In genomic region chr20:32808438-32808837, GRCh38 we compare ENCODE assay signal across 19 cellular contexts. TPM values are rescaled to one million over a fixed set of nuclear protein-coding genes. Genes with fewer than 3 reads are reported as not detected.
DNase-seq lines count a peak whose midpoint lies in the region; ATAC-seq, FAIRE-seq and TF ChIP-seq lines count a peak whose summit lies in the region.
"Had no signal": no experiment of that assay in that cellular context is flagged by ENCODE, and none has a peak within 500 bp of the region (broad histone marks: within the 10 kb centered on the region; RNA-seq: fewer than 3 reads in every experiment).

No MANE protein-coding gene starts in this region.

- BruUV-seq in K562 (replicated peaks; lab: Mats Ljungman, UMichigan) = TSS peak; percentile 43

- ATAC-seq in K562 = no peak; the same call in 2 of the 3 replicates
- ATAC-seq: T-helper 17 cell had no signal

- no peak overlapping the region for H3K4me3 Mint-ChIP-seq in mesothelial cell of epicardium
- H3K4me3 Mint-ChIP-seq: T-helper 17 cell had no signal

- H3K36me3 Mint-ChIP-seq in mesothelial cell of epicardium = peaks cover 4% of the 10 kb centered on the region

- peaks cover 0 to 57% (median 14%) of the 10 kb centered on the region in 11 experiments; a peak in 16 of 22 replicates for H3K36me3 ChIP-seq in BLaER1 treated with 17β-estradiol and CSF1 and Interleukin-3, amounts not matched to agents 10 nM and 100 nM
- H3K36me3 ChIP-seq in HUES48 (ENCODE audit: control insufficient read depth, insufficient read depth, low read length) = peaks cover 68% of the 10 kb centered on the region
- peaks cover 71% of the 10 kb centered on the region for H3K36me3 ChIP-seq in K562 (ENCODE audit: control insufficient read depth, insufficient read depth, low read length)

- no peak for FAIRE-seq in K562 (lab: Jason Lieb, UNC)
- FAIRE-seq: A204.1, GM12892 had no signal

- H3K27me3 ChIP-seq in BLaER1 treated with 17β-estradiol and CSF1 and Interleukin-3, amounts not matched to agents 10 nM and 100 nM = no peaks in the 10 kb centered on the region
- no peaks in the 10 kb centered on the region for H3K27me3 ChIP-seq in HUES48 (ENCODE audit: control insufficient read depth, insufficient read depth, low read length)
- H3K27me3 ChIP-seq in K562 (ENCODE audit: control insufficient read depth in 2 of 2, insufficient read depth in 2 of 2, low read length in 2 of 2) = no peaks in the 10 kb centered on the region

- TF ChIP-seq POLR2A in K562 (conservative IDR thresholded peaks at IDR 0.05) = no peak

- intact Hi-C loops in K562 (cut with micrococcal nuclease) = loop anchor here (10.0 kb wide), 1 partner anchor 46 kb away; the partner anchor contains the start of gene EFCAB8

- H3K27me3 Mint-ChIP-seq in mesothelial cell of epicardium (ENCODE audit: low read depth) = no peaks in the 10 kb centered on the region
- H3K27me3 Mint-ChIP-seq: T-helper 17 cell had no signal

- POLR2A ChIA-PET in K562 (lab: Yijun Ruan, JAX) = interaction anchor here (0.6 to 1.3 kb wide), 4 partner anchors 10 to 143 kb away, joined by 3 to 8 read pairs (median 6); partner anchors contain the start of gene MAPRE1

- CTCF ChIA-PET in K562 (lab: Yijun Ruan, JAX; ENCODE audit: low intra/inter-chr PET ratio) = no interaction called here

- no peak for TF ChIP-seq CTCF in K562 (IDR thresholded peaks at IDR 0.05 in 2 of 3, conservative IDR thresholded peaks at IDR 0.05 in 1 of 3; ENCODE audit: insufficient read depth in 2 of 3, low read depth in 1 of 3, low read length in 3 of 3)
- no peak for TF ChIP-seq CTCF in mesothelial cell of epicardium (IDR thresholded peaks at IDR 0.05; ENCODE audit: unreplicated experiment)

- no peak for TF ChIP-seq RAD21 in K562 (CRISPR knock-in tag; conservative IDR thresholded peaks at IDR 0.05 in 1 of 2, IDR thresholded peaks at IDR 0.05 in 1 of 2)

- H2AFZ ChIP-seq in K562 (ENCODE audit: low read depth, low read length) = no peak overlapping the region

- DNase-seq in K562 (ENCODE audit: extremely low read depth in 1 of 4, low spot score in 3 of 4) = no peak
- DNase-seq in mesothelial cell of epicardium (ENCODE audit: low spot score in 2 of 2, unreplicated experiment in 2 of 2) = no peak
- DNase-seq in Kasumi-1 (lab: John Stamatoyannopoulos, UW) = no peak
- DNase-seq in NCI-H2196 treated with DMSO at 0.1 percent for 48 hours (lab: John Stamatoyannopoulos, UW; ENCODE audit: unreplicated experiment) = no peak
- DNase-seq in DMS79 treated with DMSO at 0.1 percent for 48 hours (lab: John Stamatoyannopoulos, UW) = no peak
- DNase-seq: DND-41, MV-4-11, NCI-H1105 treated with DMSO at 0.1 percent for 48 hours, NCI-H2081, NCI-H2171, OCI-M1, Right ventricle myocardium superior, SW 1271, T-helper 17 cell had no signal

- TF ChIP-seq EP300 in K562 (IDR thresholded peaks at IDR 0.05; ENCODE audit: low read length) = no peak

- H3K9ac ChIP-seq in BLaER1 treated with 17β-estradiol and CSF1 and Interleukin-3, amounts not matched to agents 10 nM and 100 nM = no peak overlapping the region
- H3K9ac ChIP-seq in HUES48 (ENCODE audit: low read depth, low read length) (no peak overlapping the region), K562 (ENCODE audit: insufficient read depth in 1 of 2, low read depth in 2 of 2, low read length in 2 of 2) (no peak overlapping the region)
- H3K9ac ChIP-seq: KMS-11 had no signal

- no peak overlapping the region for H3K27ac ChIP-seq in BLaER1 treated with 17β-estradiol and CSF1 and Interleukin-3, amounts not matched to agents 10 nM and 100 nM
- H3K27ac ChIP-seq in HUES48 (ENCODE audit: low read depth, low read length) (peak overlapping the region; percentile 64), K562 (ENCODE audit: extremely low read depth, low read depth, low read length) (no peak overlapping the region)
- H3K27ac ChIP-seq: KMS-11 had no signal

- H3K4me3 ChIP-seq in BLaER1 treated with 17β-estradiol and CSF1 and Interleukin-3, amounts not matched to agents 10 nM and 100 nM = no peak overlapping the region
- no peak overlapping the region for H3K4me3 ChIP-seq in HUES48 (ENCODE audit: low read depth, low read length)
- no peak overlapping the region for H3K4me3 ChIP-seq in K562

- H3K9me1 ChIP-seq in K562 (ENCODE audit: control insufficient read depth, insufficient read depth, low read length) = no peaks in the 10 kb centered on the region

- H4K20me1 ChIP-seq in BLaER1 treated with 17β-estradiol and CSF1 and Interleukin-3, amounts not matched to agents 10 nM and 100 nM = no peaks in the 10 kb centered on the region; a peak in 1 of 22 replicates
- H4K20me1 ChIP-seq in K562 (replicated peaks; ENCODE audit: control insufficient read depth, insufficient read depth, low read length) = peaks cover 8% of the 10 kb centered on the region; the same call in 1 of the 2 replicates

- H3K4me1 ChIP-seq in BLaER1 treated with 17β-estradiol and CSF1 and Interleukin-3, amounts not matched to agents 10 nM and 100 nM = peaks cover 9 to 26% (median 20%) of the 10 kb centered on the region in 10 experiments; a peak in 19 of 20 replicates
- peaks cover 42% of the 10 kb centered on the region for H3K4me1 ChIP-seq in HUES48 (ENCODE audit: control insufficient read depth, insufficient read depth, low read length)
- no peaks in the 10 kb centered on the region for H3K4me1 ChIP-seq in K562 (replicated peaks in 1 of 2; ENCODE audit: control insufficient read depth in 2 of 2, insufficient read depth in 2 of 2, low read length in 2 of 2)

- no peaks in the 10 kb centered on the region for H3K9me3 Mint-ChIP-seq in mesothelial cell of epicardium

- H3K79me2 ChIP-seq in K562 (ENCODE audit: control insufficient read depth, insufficient read depth, low read length) = no peaks in the 10 kb centered on the region

- no peaks in the 10 kb centered on the region for H3K9me3 ChIP-seq in BLaER1 treated with 17β-estradiol and CSF1 and Interleukin-3, amounts not matched to agents 10 nM and 100 nM (replicated peaks in 1 of 11)
- H3K9me3 ChIP-seq in HUES48 (ENCODE audit: control insufficient read depth, insufficient read depth, low read length) (no peaks in the 10 kb centered on the region), K562 (replicated peaks; ENCODE audit: control insufficient read depth, insufficient read depth, low read depth, low read length) (no peaks in the 10 kb centered on the region)

- H3K4me2 ChIP-seq in BLaER1 treated with 17β-estradiol and CSF1 and Interleukin-3, amounts not matched to agents 10 nM and 100 nM = peak overlapping the region in 9 of 11 experiments; percentile 20 to 69 (median 51); a peak in 16 of 22 replicates
- no peak overlapping the region for H3K4me2 ChIP-seq in K562 (ENCODE audit: insufficient read depth, low read length)
- H3K4me2 ChIP-seq: KMS-11 had no signal

- H3K4me1 Mint-ChIP-seq in mesothelial cell of epicardium = peaks cover 12% of the 10 kb centered on the region

- in situ Hi-C loops in K562 (cut with MboI) = no loop called here

- peak overlapping the region; percentile 66 for H3K27ac Mint-ChIP-seq in mesothelial cell of epicardium
- H3K27ac Mint-ChIP-seq: T-helper 17 cell had no signal

- WGBS in K562 (ENCODE audit: insufficient coverage, low coverage, missing lambda C conversion rate) = 93% methylated on average over 4 of the region's 4 CpGs

RNA-seq across cellular contexts. Expression of gene MAPRE1, which starts 11.3 kb away (rescaled TPM):
- total RNA-seq in K562 (2011; cell fraction: chromatin; rRNA removed; ENCODE audit: low replicate concordance) = 21.7 and 45.2 TPM in 2 replicates
- total RNA-seq in K562 (2011; cell fraction: nucleolus; rRNA removed) = 18.0 and 18.8 TPM in 2 replicates
- 37.0 and 46.5 TPM in 2 replicates for total RNA-seq in K562 (2011; cell fraction: nucleoplasm; rRNA removed)
- 94.4 and 103 TPM in 2 replicates for total RNA-seq in K562 (2014; rRNA removed)
- 112 and 120 TPM in 2 replicates for total RNA-seq in K562 (2014; rRNA removed; fragmentation: Illumina TruSeq; extraction: Trizol)
- total RNA-seq in K562 (2015; rRNA removed; fragmentation: Illumina TruSeq; extraction: Trizol) = 93.4 and 95.0 TPM in 2 replicates
- total RNA-seq in K562 (2021) = 136 and 145 TPM in 2 replicates
- polyA plus RNA-seq in K562 (2011; rRNA removed) = 90.6 and 132 TPM in 2 replicates
- polyA plus RNA-seq in K562 (2011; cell fraction: cytosol; rRNA removed) = 41.3 and 89.8 TPM in 2 replicates
- 17.6 and 28.5 TPM in 2 replicates for polyA plus RNA-seq in K562 (2011; cell fraction: nucleus; rRNA removed)
- 123 and 150 TPM in 2 replicates for polyA plus RNA-seq in K562 (2012)
- 141 and 159 TPM in 2 replicates for polyA plus RNA-seq in K562 (2014; fragmentation: Illumina TruSeq; extraction: Trizol)
- polyA plus RNA-seq in K562 (2014; fragmentation: Nextera tagmentation; extraction: Ambion mirVana) = 100 to 1,000 TPM; 159 to 203 TPM
- polyA plus RNA-seq in K562 (2014; rRNA removed) = 137 and 141 TPM in 2 replicates
- polyA minus RNA-seq in K562 (2011; rRNA and poly(A)+ RNA removed) = 123 and 131 TPM in 2 replicates
- 52.6 and 59.4 TPM in 2 replicates for polyA minus RNA-seq in K562 (2011; cell fraction: cytosol; rRNA and poly(A)+ RNA removed)
- 12.0 and 22.7 TPM in 2 replicates for polyA minus RNA-seq in K562 (2011; cell fraction: nucleus; rRNA and poly(A)+ RNA removed)
- 114 to 119 TPM (median 114 TPM) in 3 replicates for total RNA-seq in mesothelial cell of epicardium

RNA-seq across cellular contexts. Expression of gene DNMT3B, which starts 46.3 kb away (rescaled TPM):
- total RNA-seq in K562 (2011; cell fraction: chromatin; rRNA removed; ENCODE audit: low replicate concordance) = 81.8 and 85.1 TPM in 2 replicates
- 51.8 and 54.4 TPM in 2 replicates for total RNA-seq in K562 (2011; cell fraction: nucleolus; rRNA removed)
- total RNA-seq in K562 (2011; cell fraction: nucleoplasm; rRNA removed) = 68.3 and 91.9 TPM in 2 replicates
- total RNA-seq in K562 (2014; rRNA removed) (49.1 and 53.9 TPM in 2 replicates), K562 (2014; rRNA removed; fragmentation: Illumina TruSeq; extraction: Trizol) (37.2 and 37.5 TPM in 2 replicates), K562 (2015; rRNA removed; fragmentation: Illumina TruSeq; extraction: Trizol) (34.4 and 35.3 TPM in 2 replicates), K562 (2021) (69.5 and 74.8 TPM in 2 replicates), mesothelial cell of epicardium (7.5 to 8.5 TPM (median 8.5 TPM) in 3 replicates)
- polyA plus RNA-seq in K562 (2011; rRNA removed) (41.7 and 60.2 TPM in 2 replicates), K562 (2014; fragmentation: Illumina TruSeq; extraction: Trizol) (61.3 and 64.6 TPM in 2 replicates), K562 (2014; fragmentation: Nextera tagmentation; extraction: Ambion mirVana) (10 to 100 TPM in 1 of 2 experiments, 1 to 10 TPM in 1; 9.3 to 11.5 TPM), K562 (2014; rRNA removed) (55.5 and 57.3 TPM in 2 replicates)
- 40.1 and 59.1 TPM in 2 replicates for polyA plus RNA-seq in K562 (2011; cell fraction: cytosol; rRNA removed)
- polyA plus RNA-seq in K562 (2011; cell fraction: nucleus; rRNA removed) = 103 and 127 TPM in 2 replicates
- 27.1 and 34.4 TPM in 2 replicates for polyA plus RNA-seq in K562 (2012)
- 18.7 and 34.9 TPM in 2 replicates for polyA minus RNA-seq in K562 (2011; rRNA and poly(A)+ RNA removed)
- 35.8 and 43.3 TPM in 2 replicates for polyA minus RNA-seq in K562 (2011; cell fraction: cytosol; rRNA and poly(A)+ RNA removed)
- 25.0 and 26.7 TPM in 2 replicates for polyA minus RNA-seq in K562 (2011; cell fraction: nucleus; rRNA and poly(A)+ RNA removed)

RNA-seq across cellular contexts. Expression of gene EFCAB8, which starts 50.3 kb away (rescaled TPM):
- total RNA-seq in K562 (2011; cell fraction: chromatin; rRNA removed; ENCODE audit: low replicate concordance) = 0.67 and 2.2 TPM in 2 replicates
- 0.13 and 1.5 TPM in 2 replicates for total RNA-seq in K562 (2011; cell fraction: nucleolus; rRNA removed)
- 1.8 and 1.9 TPM in 2 replicates for total RNA-seq in K562 (2011; cell fraction: nucleoplasm; rRNA removed)
- total RNA-seq in K562 (2014; rRNA removed) (not detected in 2 replicates), K562 (2014; rRNA removed; fragmentation: Illumina TruSeq; extraction: Trizol) (0.11 TPM in 1 of 2 replicates, not detected in the other), K562 (2015; rRNA removed; fragmentation: Illumina TruSeq; extraction: Trizol) (0.19 TPM in 1 of 2 replicates, not detected in the other), K562 (2021) (not detected in 2 replicates), mesothelial cell of epicardium (0.11 to 0.51 TPM (median 0.47 TPM) in 3 replicates)
- polyA plus RNA-seq in K562 (2011; rRNA removed) (0.16 and 0.18 TPM in 2 replicates), K562 (2014; fragmentation: Illumina TruSeq; extraction: Trizol) (0.03 TPM in 1 of 2 replicates, not detected in the other), K562 (2014; fragmentation: Nextera tagmentation; extraction: Ambion mirVana) (not detected), K562 (2014; rRNA removed) (0.03 TPM in 1 of 2 replicates, not detected in the other)
- polyA plus RNA-seq in K562 (2011; cell fraction: cytosol; rRNA removed) = 0.01 and 0.09 TPM in 2 replicates
- 0.74 and 0.76 TPM in 2 replicates for polyA plus RNA-seq in K562 (2011; cell fraction: nucleus; rRNA removed)
- polyA plus RNA-seq in K562 (2012) = 0.08 and 0.22 TPM in 2 replicates
- 0.98 TPM in 1 of 2 replicates, not detected in the other for polyA minus RNA-seq in K562 (2011; rRNA and poly(A)+ RNA removed)
- polyA minus RNA-seq in K562 (2011; cell fraction: cytosol; rRNA and poly(A)+ RNA removed) = not detected in 2 replicates
- 0.22 TPM in 1 of 2 replicates, not detected in the other for polyA minus RNA-seq in K562 (2011; cell fraction: nucleus; rRNA and poly(A)+ RNA removed)
- total RNA-seq: Right ventricle myocardium superior had no signal
